ENCODE assay signal across 21 cellular contexts in genomic region chr14:51609251-51609986, GRCh38. TPM values are rescaled to one million over a fixed set of nuclear protein-coding genes. Genes with fewer than 3 reads are reported as not detected.
DNase-seq lines count a peak whose midpoint lies in the region; ATAC-seq, FAIRE-seq and TF ChIP-seq lines count a peak whose summit lies in the region.
"Had no signal": no experiment of that assay in that cellular context is flagged by ENCODE, and none has a peak within 500 bp of the region (broad histone marks: within the 10 kb centered on the region; RNA-seq: fewer than 3 reads in every experiment).

No MANE protein-coding gene starts in this region.

- H3K9me3 Mint-ChIP-seq in astrocyte (ENCODE audit: unreplicated experiment) = no peaks in the 10 kb centered on the region
- no peaks in the 10 kb centered on the region for H3K9me3 Mint-ChIP-seq in activated CD4-positive, alpha-beta T cell treated with anti-CD3 and anti-CD28 coated beads, Interleukin-2, amount 10 ng/mL, durations not matched to agents 7 days and 5 days
- H3K9me3 Mint-ChIP-seq: activated CD8-positive, alpha-beta T cell treated with anti-CD3 and anti-CD28 coated beads for 36 hours; activated T-helper 17 cell treated with anti-CD3 and anti-CD28 coated beads, Interleukin-2, amount 50 U/mL, for 72 hours; IgD-negative memory B cell; naive thymus-derived CD8-positive, alpha-beta T cell had no signal

- no peaks in the 10 kb centered on the region for H3K79me2 ChIP-seq in astrocyte (ENCODE audit: insufficient read depth, low read length)

- no peak for ATAC-seq in HG03108 (IDR thresholded peaks at IDR 0.05; ENCODE audit: unreplicated experiment)
- ATAC-seq: activated CD8-positive, alpha-beta T cell treated with anti-CD3 and anti-CD28 coated beads for 36 hours; activated T-helper 17 cell treated with anti-CD3 and anti-CD28 coated beads, Interleukin-2, amount 50 U/mL, for 72 hours; naive thymus-derived CD8-positive, alpha-beta T cell had no signal

- H4K20me1 ChIP-seq in astrocyte (ENCODE audit: insufficient read depth, low read length) = no peaks in the 10 kb centered on the region

- peak; percentile 60 for DNase-seq in EH (ENCODE audit: low read depth)
- peak; percentile 76 for DNase-seq in HT1080 (ENCODE audit: low read depth)
- DNase-seq in astrocyte (ENCODE audit: low read depth) = peak; percentile 31
- DNase-seq in mesenchymal stem cell = no peak
- DNase-seq in NCI-H2227 (lab: John Stamatoyannopoulos, UW; ENCODE audit: unreplicated experiment) = no peak
- no peak for DNase-seq in activated T-cell treated with anti-CD3 and anti-CD28 coated beads, Interleukin-2, amount 50 U/mL, for 48 hours
- DNase-seq in activated CD4-positive, alpha-beta T cell treated with anti-CD3 and anti-CD28 coated beads, Interleukin-2, amount 10 ng/mL, durations not matched to agents 7 days and 5 days = no peak
- DNase-seq: ACHN; activated CD8-positive, alpha-beta T cell treated with anti-CD3 and anti-CD28 coated beads for 36 hours; dorsolateral prefrontal cortex; GF-D8; left ventricle myocardium inferior; naive thymus-derived CD8-positive, alpha-beta T cell; NCI-H1092 treated with DMSO at 0.1 percent for 48 hours; NCI-H2171 treated with DMSO at 0.1 percent for 48 hours; stimulated activated CD4-positive, alpha-beta T cell treated with anti-CD3 and anti-CD28 coated beads, Interleukin-2, amount 100 ng/mL, for 24 hours had no signal

- H3K9ac ChIP-seq in astrocyte (ENCODE audit: low read length) (peak overlapping the region; percentile 22), mesenchymal stem cell (ENCODE audit: low read length) (no peak overlapping the region)

- peak overlapping the region; percentile 21 for H2BK120ac ChIP-seq in mesenchymal stem cell (ENCODE audit: low read depth, low read length)

- H3K4me2 ChIP-seq in astrocyte (ENCODE audit: low read length) (peak overlapping the region; percentile 21), mesenchymal stem cell (ENCODE audit: low read length, poor library complexity, severe bottlenecking) (no peak overlapping the region)

- H3K36me3 Mint-ChIP-seq in astrocyte (ENCODE audit: low read depth, unreplicated experiment) = peaks cover 6% of the 10 kb centered on the region
- H3K36me3 Mint-ChIP-seq in activated CD4-positive, alpha-beta T cell treated with anti-CD3 and anti-CD28 coated beads, Interleukin-2, amount 10 ng/mL, durations not matched to agents 7 days and 5 days (ENCODE audit: low read depth) = no peaks in the 10 kb centered on the region
- H3K36me3 Mint-ChIP-seq: IgD-negative memory B cell; naive thymus-derived CD8-positive, alpha-beta T cell had no signal

- no peak overlapping the region for H3K4me3 ChIP-seq in astrocyte (ENCODE audit: insufficient read depth, low read depth, low read length)
- no peak overlapping the region for H3K4me3 ChIP-seq in mesenchymal stem cell (ENCODE audit: insufficient read depth in 1 of 2, low read depth in 1 of 2, low read length in 2 of 2)
- H3K4me3 ChIP-seq: ascending aorta, dorsolateral prefrontal cortex, left ventricle myocardium inferior had no signal

- no peak overlapping the region for H3K14ac ChIP-seq in mesenchymal stem cell (ENCODE audit: low read length in 2 of 2)

- H3K4me1 ChIP-seq in astrocyte (ENCODE audit: insufficient read depth, low read length) = peaks cover 29% of the 10 kb centered on the region
- peaks cover 7% of the 10 kb centered on the region for H3K4me1 ChIP-seq in mesenchymal stem cell (ENCODE audit: control insufficient read depth, insufficient read depth, low read depth, low read length)
- H3K4me1 ChIP-seq: left ventricle myocardium inferior had no signal

- no peak overlapping the region for H3K4me3 Mint-ChIP-seq in astrocyte (ENCODE audit: unreplicated experiment)
- H3K4me3 Mint-ChIP-seq in activated CD4-positive, alpha-beta T cell treated with anti-CD3 and anti-CD28 coated beads, Interleukin-2, amount 10 ng/mL, durations not matched to agents 7 days and 5 days = no peak overlapping the region
- H3K4me3 Mint-ChIP-seq: activated CD8-positive, alpha-beta T cell treated with anti-CD3 and anti-CD28 coated beads for 36 hours; activated T-helper 17 cell treated with anti-CD3 and anti-CD28 coated beads, Interleukin-2, amount 50 U/mL, for 72 hours; IgD-negative memory B cell; naive thymus-derived CD8-positive, alpha-beta T cell had no signal

- H3K9me3 ChIP-seq in astrocyte (ENCODE audit: insufficient read depth, low read depth, low read length) (no peaks in the 10 kb centered on the region), mesenchymal stem cell (ENCODE audit: control insufficient read depth, low read length) (no peaks in the 10 kb centered on the region)
- H3K9me3 ChIP-seq: ascending aorta, left ventricle myocardium inferior had no signal

- no peaks in the 10 kb centered on the region for H3K79me1 ChIP-seq in mesenchymal stem cell (replicated peaks; ENCODE audit: low read length, poor library complexity, severe bottlenecking)

- H2AFZ ChIP-seq in astrocyte (ENCODE audit: low read depth, low read length) = no peak overlapping the region
- no peak overlapping the region for H2AFZ ChIP-seq in mesenchymal stem cell (ENCODE audit: low read depth, low read length)

- H3K27ac Mint-ChIP-seq in astrocyte (ENCODE audit: unreplicated experiment) = peak overlapping the region; percentile 77
- H3K27ac Mint-ChIP-seq in activated CD4-positive, alpha-beta T cell treated with anti-CD3 and anti-CD28 coated beads, Interleukin-2, amount 10 ng/mL, durations not matched to agents 7 days and 5 days = no peak overlapping the region
- H3K27ac Mint-ChIP-seq: activated CD8-positive, alpha-beta T cell treated with anti-CD3 and anti-CD28 coated beads for 36 hours; activated T-helper 17 cell treated with anti-CD3 and anti-CD28 coated beads, Interleukin-2, amount 50 U/mL, for 72 hours; IgD-negative memory B cell; naive thymus-derived CD8-positive, alpha-beta T cell had no signal

- no peaks in the 10 kb centered on the region for H3K27me3 Mint-ChIP-seq in astrocyte (ENCODE audit: low read depth, unreplicated experiment)
- peaks cover 10% of the 10 kb centered on the region for H3K27me3 Mint-ChIP-seq in activated CD4-positive, alpha-beta T cell treated with anti-CD3 and anti-CD28 coated beads, Interleukin-2, amount 10 ng/mL, durations not matched to agents 7 days and 5 days

- H3K18ac ChIP-seq in mesenchymal stem cell (ENCODE audit: low read depth in 1 of 2, low read length in 2 of 2) = peak overlapping the region; percentile 75 to 76

- POLR2A ChIA-PET in activated CD4-positive, alpha-beta T cell treated with anti-CD3 and anti-CD28 coated beads, Interleukin-2, amount 10 ng/mL, durations not matched to agents 7 days and 5 days (lab: Charles Lee) = no interaction called here

- no peak for FAIRE-seq in astrocyte (lab: Jason Lieb, UNC)
- FAIRE-seq: GM19239 had no signal

- H2BK5ac ChIP-seq in mesenchymal stem cell (ENCODE audit: low read depth, low read length, poor library complexity, severe bottlenecking) = no peak overlapping the region

- H2BK15ac ChIP-seq in mesenchymal stem cell (ENCODE audit: low read depth, poor library complexity, severe bottlenecking) = no peak overlapping the region

- peak overlapping the region; percentile 86 to 94 for H2BK12ac ChIP-seq in mesenchymal stem cell (ENCODE audit: low read length in 2 of 2)

- peaks cover 46% of the 10 kb centered on the region for H3K4me1 Mint-ChIP-seq in astrocyte (ENCODE audit: low read depth, unreplicated experiment)
- peaks cover 1% of the 10 kb centered on the region for H3K4me1 Mint-ChIP-seq in activated CD4-positive, alpha-beta T cell treated with anti-CD3 and anti-CD28 coated beads, Interleukin-2, amount 10 ng/mL, durations not matched to agents 7 days and 5 days
- H3K4me1 Mint-ChIP-seq: IgD-negative memory B cell; naive thymus-derived CD8-positive, alpha-beta T cell had no signal

- no peak overlapping the region for H4K8ac ChIP-seq in mesenchymal stem cell (ENCODE audit: low read length)

- TF ChIP-seq CTCF in astrocyte (IDR thresholded peaks at IDR 0.05; ENCODE audit: insufficient read depth, low read depth, low read length) = no peak

- WGBS in mesenchymal stem cell = 46% methylated on average over 5 of the region's 8 CpGs

- H3K36me3 ChIP-seq in astrocyte (ENCODE audit: insufficient read depth, low read length) = no peaks in the 10 kb centered on the region
- no peaks in the 10 kb centered on the region for H3K36me3 ChIP-seq in mesenchymal stem cell (ENCODE audit: control insufficient read depth in 1 of 2, insufficient read depth in 2 of 2, low read depth in 1 of 2, low read length in 2 of 2)
- H3K36me3 ChIP-seq: ascending aorta, left ventricle myocardium inferior had no signal

- no peak overlapping the region for H2AK5ac ChIP-seq in mesenchymal stem cell (ENCODE audit: low read length, severe bottlenecking)

- peak overlapping the region; percentile 34 for H4K91ac ChIP-seq in mesenchymal stem cell (ENCODE audit: low read length)

- H3K23ac ChIP-seq in mesenchymal stem cell (ENCODE audit: low read length in 2 of 2) = no peak overlapping the region

- H3K4ac ChIP-seq in mesenchymal stem cell (ENCODE audit: low read depth in 1 of 2, low read length in 2 of 2) = peak overlapping the region; percentile 46 to 84

- H3K27ac ChIP-seq in astrocyte (ENCODE audit: low read depth, low read length) (no peak overlapping the region), mesenchymal stem cell (ENCODE audit: low read length, poor library complexity, severe bottlenecking) (peak overlapping the region; percentile 24)
- H3K27ac ChIP-seq: ascending aorta, dorsolateral prefrontal cortex, left ventricle myocardium inferior had no signal

- no peaks in the 10 kb centered on the region for H3K27me3 ChIP-seq in astrocyte (ENCODE audit: insufficient read depth, low read length)
- H3K27me3 ChIP-seq in mesenchymal stem cell (ENCODE audit: control insufficient read depth in 1 of 2, insufficient read depth in 1 of 2, low read length in 2 of 2) = no peaks in the 10 kb centered on the region
- H3K27me3 ChIP-seq: ascending aorta had no signal

- CTCF ChIA-PET in activated CD4-positive, alpha-beta T cell treated with anti-CD3 and anti-CD28 coated beads, Interleukin-2, amount 10 ng/mL, durations not matched to agents 7 days and 5 days (lab: Charles Lee) = interaction anchor here (0.9 to 1.5 kb wide), 3 partner anchors 8 to 12 kb away, joined by 3 to 6 read pairs (median 4); no protein-coding TSS in a partner anchor

RNA-seq across cellular contexts. Expression of gene FRMD6, which starts 42.3 kb away (rescaled TPM):
- 121 and 128 TPM in 2 replicates for total RNA-seq in HT1080 (2014; rRNA removed; shearing (Covaris generic))
- 107 and 129 TPM in 2 replicates for polyA plus RNA-seq in HT1080 (2015; cell fraction: cytosol; rRNA removed)
- polyA plus RNA-seq in HT1080 (2015; cell fraction: nucleus; rRNA removed) = 148 and 154 TPM in 2 replicates
- 492 and 498 TPM in 2 replicates for total RNA-seq in astrocyte
- polyA plus RNA-seq in mesenchymal stem cell (2013, experiment 1 of 2) = 92.4 TPM
- polyA plus RNA-seq in mesenchymal stem cell (2013, experiment 2 of 2) = 92.2 TPM
- 1 to 10 TPM; 3.3 to 4.1 TPM for total RNA-seq in activated CD4-positive, alpha-beta T cell treated with anti-CD3 and anti-CD28 coated beads, Interleukin-2, amount 10 ng/mL, durations not matched to agents 7 days and 5 days
- polyA plus RNA-seq: IgD-negative memory B cell had no signal

Comparison
In these comparisons a context has a peak if more than half of its experiments do, and no peak if none do; other contexts are left out.
1. DNase-seq: peak in EH (single experiment), HT1080 (single experiment) and astrocyte (single experiment); none in mesenchymal stem cell (single experiment), NCI-H2227 (single experiment), activated T-cell treated with anti-CD3 and anti-CD28 coated beads, Interleukin-2, amount 50 U/mL, for 48 hours (0 of 2) and activated CD4-positive, alpha-beta T cell treated with anti-CD3 and anti-CD28 coated beads, Interleukin-2, amount 10 ng/mL, durations not matched to agents 7 days and 5 days (single experiment).
2. RNA of gene FRMD6, which starts 42.3 kb away (total RNA-seq): 492 to 498 TPM in astrocyte and 121 to 128 TPM in HT1080; 3.3 to 4.1 TPM in activated CD4-positive, alpha-beta T cell treated with anti-CD3 and anti-CD28 coated beads, Interleukin-2, amount 10 ng/mL, durations not matched to agents 7 days and 5 days; every median in the first group is over 10 times any median in the second.